1 cellular context compared by ENCODE assay signal in the genomic region with DNA sequence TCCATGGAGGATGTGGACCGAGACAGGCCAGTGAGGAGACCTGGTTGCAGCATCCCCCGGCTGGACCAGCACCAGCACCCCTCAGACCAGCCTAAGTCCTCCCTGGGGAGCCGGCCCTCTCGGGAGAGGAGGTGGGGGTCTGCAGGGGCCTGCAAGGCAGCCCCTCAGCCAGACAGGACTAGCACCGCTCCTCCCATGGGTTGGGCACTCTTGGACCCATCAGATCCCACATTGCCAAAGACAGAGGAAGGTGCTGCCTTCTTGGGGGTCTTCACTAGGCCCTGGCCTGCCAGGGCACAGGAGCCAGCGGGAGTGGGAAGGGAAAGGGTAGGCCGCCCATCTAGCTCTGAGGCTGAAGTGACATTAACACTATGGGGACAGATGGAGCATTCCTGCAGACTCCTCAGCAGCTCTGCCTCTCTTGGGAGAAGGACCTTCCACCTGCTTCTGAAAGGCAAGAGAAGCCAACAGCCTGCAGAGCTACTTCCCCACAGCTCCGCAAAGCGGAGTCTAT.
TF ChIP-seq lines count a peak whose summit lies in the region.

No MANE protein-coding gene starts in this region.

TF ChIP-seq in H1, 55 proteins besides CTCF, POLR2A, EP300 and RAD21:
- no peak for TF ChIP-seq TBP (IDR thresholded peaks at IDR 0.05; ENCODE audit: low read depth, low read length)
- no peak for TF ChIP-seq TEAD4 (IDR thresholded peaks at IDR 0.05; ENCODE audit: low read depth, low read length)
- TF ChIP-seq SP4 (IDR thresholded peaks at IDR 0.05; ENCODE audit: low read length), result no peak
- TF ChIP-seq KDM1A (IDR thresholded peaks at IDR 0.05; ENCODE audit: borderline replicate concordance, low read length), result no peak
- no peak for TF ChIP-seq RFX5 (IDR thresholded peaks at IDR 0.05; ENCODE audit: borderline replicate concordance, low read depth, low read length)
TF ChIP-seq in H1: peak in this region for 0.
